ENCODE assay signal across 20 cellular contexts in the genomic region with DNA sequence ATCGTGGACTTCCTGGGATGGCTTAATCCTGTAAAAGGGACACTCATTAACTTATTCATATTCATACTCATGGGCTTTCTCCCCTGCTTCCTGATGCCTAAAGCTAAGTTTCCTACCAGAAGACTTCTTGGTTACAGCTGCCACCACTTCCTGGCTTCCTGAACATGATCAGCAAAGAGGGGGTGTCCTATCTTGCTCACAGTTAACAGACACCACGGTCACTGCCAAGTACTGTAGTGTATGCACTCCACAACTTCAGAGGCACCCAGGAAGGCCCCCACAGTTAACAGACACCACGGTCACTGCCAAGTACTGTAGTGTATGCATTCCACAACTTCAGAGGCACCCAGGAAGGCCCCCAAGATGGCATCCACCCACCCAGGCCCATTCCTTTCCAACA.
"Had no signal": no experiment of that assay in that cellular context is flagged by ENCODE, and none has a peak within 500 bp of the region (broad histone marks: within the 10 kb centered on the region; RNA-seq: fewer than 3 reads in every experiment).

No MANE protein-coding gene starts in this region.

- H3K4me3 ChIP-seq: adrenal gland, breast epithelium, esophagus squamous epithelium, lung, vagina had no signal

- H3K9me3 Mint-ChIP-seq: natural killer cell treated with Interleukin-12 subunit alpha and Interleukin-12 subunit beta and Interleukin-15 and Interleukin-18, amount 100 ng/mL, for 72 hours had no signal

- DNase-seq: activated CD4-positive, alpha-beta T cell treated with anti-CD3 and anti-CD28 coated beads for 48 hours; activated CD4-positive, CD25-positive, alpha-beta regulatory T cell; activated CD8-positive, alpha-beta memory T cell treated with anti-CD3 and anti-CD28 coated beads, Interleukin-2, amount 50 U/mL, for 48 hours; activated CD8-positive, alpha-beta T cell treated with anti-CD3 and anti-CD28 coated beads, Interleukin-2, amount 10 ng/mL, durations not matched to agents 7 days and 5 days; activated effector memory CD4-positive, alpha-beta T cell treated with anti-CD3 and anti-CD28 coated beads, Interleukin-2, amount 50 U/mL, for 16 hours; activated naive CD4-positive, alpha-beta T cell treated with anti-CD3 and anti-CD28 coated beads, Interleukin-2, amount 50 U/mL, for 16 hours; activated T-cell treated with anti-CD3 and anti-CD28 coated beads, Interleukin-2, amount 50 U/mL, for 48 hours; adrenal gland; cerebellar nuclear complex; effector CD8-positive, alpha-beta T cell; esophagus squamous epithelium; hippocampal formation; left colon; stimulated activated CD8-positive, alpha-beta memory T cell treated with anti-CD3 and anti-CD28 coated beads, Interleukin-4, amount 100 ng/mL, for 48 hours; stimulated activated naive CD4-positive, alpha-beta T cell treated with Interleukin-2 at 50 U/mL for 16 hours; trophoblast cell had no signal

- H3K9me3 ChIP-seq: adrenal gland, breast epithelium, esophagus squamous epithelium, vagina had no signal

- H3K27ac Mint-ChIP-seq: activated CD8-positive, alpha-beta T cell treated with anti-CD3 and anti-CD28 coated beads, Interleukin-2, amount 10 ng/mL, durations not matched to agents 7 days and 5 days; natural killer cell treated with Interleukin-12 subunit alpha and Interleukin-12 subunit beta and Interleukin-15 and Interleukin-18, amount 100 ng/mL, for 72 hours had no signal

- ATAC-seq: activated CD8-positive, alpha-beta T cell treated with anti-CD3 and anti-CD28 coated beads, Interleukin-2, amount 10 ng/mL, durations not matched to agents 7 days and 5 days; left colon; natural killer cell treated with Interleukin-12 subunit alpha and Interleukin-12 subunit beta and Interleukin-15 and Interleukin-18, amount 100 ng/mL, for 72 hours had no signal

- H3K27me3 ChIP-seq: adrenal gland, breast epithelium, esophagus squamous epithelium, vagina had no signal

- H3K4me1 ChIP-seq: breast epithelium, esophagus squamous epithelium, vagina had no signal

- H3K4me3 Mint-ChIP-seq: activated CD8-positive, alpha-beta T cell treated with anti-CD3 and anti-CD28 coated beads, Interleukin-2, amount 10 ng/mL, durations not matched to agents 7 days and 5 days; natural killer cell treated with Interleukin-12 subunit alpha and Interleukin-12 subunit beta and Interleukin-15 and Interleukin-18, amount 100 ng/mL, for 72 hours had no signal

- H3K27ac ChIP-seq: adrenal gland, breast epithelium, esophagus squamous epithelium, vagina had no signal

- H3K36me3 Mint-ChIP-seq: natural killer cell treated with Interleukin-12 subunit alpha and Interleukin-12 subunit beta and Interleukin-15 and Interleukin-18, amount 100 ng/mL, for 72 hours had no signal

- H3K36me3 ChIP-seq: adrenal gland, breast epithelium, vagina had no signal
